Comparison of ENCODE assay signal across 1 cellular context in the genomic region with DNA sequence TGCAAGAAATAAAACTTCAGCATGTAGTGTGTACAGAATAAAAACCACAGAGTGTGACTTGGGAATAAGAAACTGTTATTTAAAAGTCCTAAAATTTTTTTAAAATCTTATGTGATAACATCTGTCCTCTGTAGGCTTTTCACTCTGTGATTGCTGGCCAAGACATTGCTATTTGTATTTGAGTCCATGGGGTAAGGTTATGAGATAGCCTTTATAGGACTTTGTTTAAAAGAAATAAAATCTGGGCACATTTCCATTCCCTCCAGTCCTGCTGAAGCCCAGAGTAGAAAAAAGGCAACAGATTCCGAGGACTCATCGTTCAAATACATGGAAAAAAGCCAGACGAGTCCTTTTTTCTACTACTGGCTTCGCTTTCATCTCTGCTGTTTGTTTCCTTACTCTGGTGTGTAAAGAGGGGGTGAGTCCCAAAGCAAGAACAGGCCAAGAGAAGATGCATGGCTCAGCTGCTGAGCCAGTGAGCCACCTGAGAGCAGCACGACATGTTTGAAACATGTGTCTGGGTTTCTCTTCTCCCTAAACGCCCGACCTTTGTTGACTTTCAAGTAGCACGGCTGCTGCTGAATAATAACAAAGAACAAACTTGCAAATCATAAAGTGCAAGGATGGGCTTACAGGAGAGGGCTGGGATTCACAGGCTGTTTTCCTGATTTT.
TF ChIP-seq lines count a peak whose summit lies in the region.

No MANE protein-coding gene starts in this region.

TF ChIP-seq in GM23338, 12 proteins besides CTCF, POLR2A, EP300 and RAD21 (continued from another document):
- TF ChIP-seq ZNF462 (CRISPR knock-in tag; IDR thresholded peaks at IDR 0.05), result no peak
- no peak for TF ChIP-seq ZNF114 (CRISPR knock-in tag; IDR thresholded peaks at IDR 0.05)
- no peak for TF ChIP-seq STAT1 (IDR thresholded peaks at IDR 0.05; ENCODE audit: unreplicated experiment)
- TF ChIP-seq ZNF331 (CRISPR knock-in tag; IDR thresholded peaks at IDR 0.05; ENCODE audit: low read depth), result no peak
